In the genomic region with DNA sequence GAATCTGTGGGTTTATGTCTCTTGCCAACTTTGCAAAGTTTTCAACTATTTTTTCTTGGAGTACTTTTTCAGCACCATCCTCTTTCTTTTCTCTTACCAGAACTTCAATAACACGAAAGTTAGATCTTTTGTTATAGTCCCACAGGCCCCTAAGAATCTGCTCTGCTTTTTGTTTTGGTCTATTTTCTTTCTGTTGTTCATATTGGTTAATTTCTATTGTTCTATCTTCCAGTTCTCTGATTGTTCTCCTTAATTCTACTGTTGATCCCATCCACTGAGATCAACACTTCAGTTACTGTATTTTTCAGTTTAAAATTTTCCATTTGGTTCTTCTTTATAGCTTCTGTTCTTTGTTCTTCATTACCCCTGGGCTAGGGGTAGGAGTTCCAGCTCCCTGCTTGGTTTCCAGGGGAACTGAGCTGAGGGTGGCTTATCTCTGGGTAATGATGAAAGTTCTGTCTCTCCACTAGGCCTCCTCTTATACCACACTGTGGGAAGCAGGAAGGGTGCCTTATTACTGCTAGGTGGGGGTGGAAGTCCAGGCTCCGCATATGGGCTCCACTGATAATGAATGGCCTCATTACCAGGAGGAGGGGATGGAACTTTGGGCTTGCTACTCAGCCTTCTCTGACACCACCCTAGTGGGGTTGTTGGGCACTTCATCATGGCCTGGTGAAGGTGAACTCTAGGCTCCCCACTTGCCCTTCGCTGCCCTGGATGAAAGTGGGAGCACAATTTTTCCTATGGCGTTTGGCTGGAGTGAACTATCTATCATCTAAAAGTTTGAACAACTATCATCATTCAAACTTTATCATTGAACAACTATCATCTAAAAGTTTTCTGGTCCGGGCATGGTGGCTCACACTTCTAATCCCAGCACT, we compare ENCODE assay signal across 16 cellular contexts.
"Had no signal": no experiment of that assay in that cellular context is flagged by ENCODE, and none has a peak within 500 bp of the region (broad histone marks: within the 10 kb centered on the region; RNA-seq: fewer than 3 reads in every experiment).

No MANE protein-coding gene starts in this region.

- DNase-seq: activated B cell treated with CpG ODN at 0.5 μM for 24 hours; activated CD4-positive, alpha-beta T cell treated with anti-CD3 and anti-CD28 coated beads, Interleukin-2, amount 10 ng/mL, durations not matched to agents 24 days and 14 days; activated CD8-positive, alpha-beta T cell treated with anti-CD3 and anti-CD28 coated beads for 36 hours; activated naive CD4-positive, alpha-beta T cell treated with anti-CD3 and anti-CD28 coated beads for 36 hours; activated T-cell treated with anti-CD3 and anti-CD28 coated beads, Interleukin-2, amount 50 U/mL, for 24 hours; anterior cingulate cortex; effector memory CD8-positive, alpha-beta T cell; immature natural killer cell; natural killer cell; pancreas; right lobe of liver; small intestine; stimulated activated naive CD4-positive, alpha-beta T cell; T1000; thyroid gland had no signal

- H3K9me3 Mint-ChIP-seq: activated CD4-positive, alpha-beta T cell treated with anti-CD3 and anti-CD28 coated beads, Interleukin-2, amount 10 ng/mL, durations not matched to agents 24 days and 14 days; effector memory CD8-positive, alpha-beta T cell; immature natural killer cell; natural killer cell had no signal

- H3K4me1 ChIP-seq: pancreas, right lobe of liver had no signal

- H3K4me1 Mint-ChIP-seq: activated B cell treated with CpG ODN at 0.5 μM for 24 hours; activated CD4-positive, alpha-beta T cell treated with anti-CD3 and anti-CD28 coated beads, Interleukin-2, amount 10 ng/mL, durations not matched to agents 24 days and 14 days; immature natural killer cell; natural killer cell had no signal

- H3K36me3 ChIP-seq: pancreas, right lobe of liver, thyroid gland had no signal

- H3K27me3 Mint-ChIP-seq: dendritic cell treated with granulocyte-macrophage colony-stimulating factor and Interleukin-4, amounts not matched to agents 40 ng/mL and 50 ng/mL, for 4 days had no signal

- H3K4me3 ChIP-seq: pancreas, right lobe of liver, thyroid gland had no signal

- H3K9me3 ChIP-seq: pancreas, right lobe of liver, thyroid gland had no signal

- H3K27ac Mint-ChIP-seq: activated B cell treated with CpG ODN at 0.5 μM for 24 hours; activated CD4-positive, alpha-beta T cell treated with anti-CD3 and anti-CD28 coated beads, Interleukin-2, amount 10 ng/mL, durations not matched to agents 24 days and 14 days; activated CD8-positive, alpha-beta T cell treated with anti-CD3 and anti-CD28 coated beads for 36 hours; activated naive CD4-positive, alpha-beta T cell treated with anti-CD3 and anti-CD28 coated beads for 36 hours; activated T-cell treated with anti-CD3 and anti-CD28 coated beads, Interleukin-2, amount 50 U/mL, for 24 hours; dendritic cell treated with granulocyte-macrophage colony-stimulating factor and Interleukin-4, amounts not matched to agents 40 ng/mL and 50 ng/mL, for 4 days; effector memory CD8-positive, alpha-beta T cell; immature natural killer cell; natural killer cell had no signal

- FAIRE-seq: pancreas, small intestine had no signal

- H3K27me3 ChIP-seq: pancreas, right lobe of liver, thyroid gland had no signal

- H3K27ac ChIP-seq: pancreas, right lobe of liver, thyroid gland had no signal

- H3K4me3 Mint-ChIP-seq: activated B cell treated with CpG ODN at 0.5 μM for 24 hours; activated CD4-positive, alpha-beta T cell treated with anti-CD3 and anti-CD28 coated beads, Interleukin-2, amount 10 ng/mL, durations not matched to agents 24 days and 14 days; activated CD8-positive, alpha-beta T cell treated with anti-CD3 and anti-CD28 coated beads for 36 hours; activated naive CD4-positive, alpha-beta T cell treated with anti-CD3 and anti-CD28 coated beads for 36 hours; activated T-cell treated with anti-CD3 and anti-CD28 coated beads, Interleukin-2, amount 50 U/mL, for 24 hours; dendritic cell treated with granulocyte-macrophage colony-stimulating factor and Interleukin-4, amounts not matched to agents 40 ng/mL and 50 ng/mL, for 4 days; effector memory CD8-positive, alpha-beta T cell; immature natural killer cell; natural killer cell had no signal
